In genomic region chr4:24799196-24799543, GRCh38 we compare ENCODE assay signal across 28 cellular contexts. TPM values are rescaled to one million over a fixed set of nuclear protein-coding genes. Genes with fewer than 3 reads are reported as not detected.
"Had no signal": no experiment of that assay in that cellular context is flagged by ENCODE, and none has a peak within 500 bp of the region (broad histone marks: within the 10 kb centered on the region; RNA-seq: fewer than 3 reads in every experiment).

No MANE protein-coding gene starts in this region.

- H3K36me3 ChIP-seq: brain microvascular endothelial cell, cardiac muscle cell had no signal

- H3K27me3 ChIP-seq: brain microvascular endothelial cell had no signal

- DNase-seq: activated CD4-positive, alpha-beta memory T cell treated with anti-CD3 and anti-CD28 coated beads, Interleukin-2, amount 10 ng/mL, durations not matched to agents 7 days and 5 days; activated CD4-positive, alpha-beta T cell treated with anti-CD3 and anti-CD28 coated beads for 36 hours; activated CD4-positive, alpha-beta T cell treated with anti-CD3 and anti-CD28 coated beads, Interleukin-2, amount 50 U/mL, for 1 hour; activated gamma-delta T cell; activated naive CD4-positive, alpha-beta T cell treated with anti-CD3 and anti-CD28 coated beads for 36 hours; activated T-cell treated with anti-CD3 and anti-CD28 coated beads for 4 hours; activated T-cell treated with anti-CD3 and anti-CD28 coated beads, Interleukin-2, amount 50 U/mL, for 48 hours; brain microvascular endothelial cell; KG1; NCI-H1092; NCI-H1417; NCI-H1694; NCI-H2029; NCI-H2107; NCI-H2171 treated with DMSO at 0.1 percent for 48 hours; NCI-H226; NCI-H526 treated with DMSO at 0.1 percent for 48 hours; NCI-H82; SIG-M5; T-cell; T-helper 2 cell had no signal

- H3K4me3 ChIP-seq: cardiac muscle cell had no signal

- H3K27ac ChIP-seq: brain microvascular endothelial cell, cardiac muscle cell, VCaP had no signal

RNA-seq across cellular contexts. Expression of gene SOD3, which starts 3.8 kb away (rescaled TPM):
- total RNA-seq: activated CD4-positive, alpha-beta memory T cell treated with anti-CD3 and anti-CD28 coated beads, Interleukin-2, amount 10 ng/mL, durations not matched to agents 7 days and 5 days; activated CD4-positive, alpha-beta T cell treated with anti-CD3 and anti-CD28 coated beads for 36 hours; activated CD8-positive, alpha-beta memory T cell treated with anti-CD3 and anti-CD28 coated beads for 36 hours; activated naive CD4-positive, alpha-beta T cell treated with anti-CD3 and anti-CD28 coated beads for 36 hours; activated T-helper 17 cell treated with anti-CD3 and anti-CD28 coated beads, Interleukin-2, amount 50 U/mL, for 72 hours; MCF 10A; NCI-H460; OCI-LY7 had no signal
